8 cellular contexts compared by ENCODE assay signal in genomic region chr11:575324-575995, GRCh38. TPM values are rescaled to one million over a fixed set of nuclear protein-coding genes. Genes with fewer than 3 reads are reported as not detected.
DNase-seq lines count a peak whose midpoint lies in the region; ATAC-seq and TF ChIP-seq lines count a peak whose summit lies in the region.

No MANE protein-coding gene starts in this region.

- H3K9me2 ChIP-seq in OCI-LY7 (ENCODE audit: insufficient read depth, low read length), result no peaks in the 10 kb centered on the region

- CTCF ChIA-PET in OCI-LY7 (lab: Charles Lee; ENCODE audit: unreplicated experiment), result no interaction called here

- peak overlapping the region; percentile 67 for H3K4me3 ChIP-seq in OCI-LY7 (ENCODE audit: low read depth, low read length, poor library complexity, severe bottlenecking)
- H3K4me3 ChIP-seq in effector memory CD4-positive, alpha-beta T cell (ENCODE audit: insufficient read depth, low read depth, low read length, poor library complexity, severe bottlenecking), result peak overlapping the region; percentile 60
- H3K4me3 ChIP-seq in mucosa of stomach (ENCODE audit: low read length), result peak overlapping the region; percentile 19

- H3K4me1 ChIP-seq in OCI-LY7 (ENCODE audit: insufficient read depth, low read length, poor library complexity, severe bottlenecking) (peaks cover 38% of the 10 kb centered on the region), mucosa of stomach (ENCODE audit: control insufficient read depth, insufficient read depth, low read length) (peaks cover 46% of the 10 kb centered on the region)
- peaks cover 48% of the 10 kb centered on the region for H3K4me1 ChIP-seq in effector memory CD4-positive, alpha-beta T cell (ENCODE audit: control insufficient read depth, insufficient read depth, low read length, poor library complexity, severe bottlenecking)

- no peak for TF ChIP-seq CTCF in OCI-LY7 (conservative IDR thresholded peaks at IDR 0.05; ENCODE audit: low read length)

- peak; percentile 43 for DNase-seq in AG08395 (ENCODE audit: low spot score)
- peak; percentile 78 for DNase-seq in OCI-LY7 (ENCODE audit: low spot score)
- no peak for DNase-seq in effector memory CD4-positive, alpha-beta T cell
- no peak for DNase-seq in stimulated activated naive CD4-positive, alpha-beta T cell treated with Interleukin-2 at 50 U/mL for 16 hours (lab: John Stamatoyannopoulos, UW)
- no peak for DNase-seq in LoVo (ENCODE audit: low spot score)

- peak; percentile 45 for ATAC-seq in GM18867 (IDR thresholded peaks at IDR 0.05; ENCODE audit: unreplicated experiment)
- peak; percentile 34 for ATAC-seq in HG03439 (IDR thresholded peaks at IDR 0.05; ENCODE audit: unreplicated experiment)

- BruUV-seq in OCI-LY7 (replicated peaks; lab: Mats Ljungman, UMichigan), result no TSS peak

- H3K79me2 ChIP-seq in OCI-LY7 (ENCODE audit: insufficient read depth, low read depth, low read length), result peaks cover 37% of the 10 kb centered on the region

- H3K36me3 ChIP-seq in OCI-LY7 (ENCODE audit: insufficient read depth, low read length) (peaks cover 18% of the 10 kb centered on the region; the same call in 1 of the 2 replicates), mucosa of stomach (ENCODE audit: control insufficient read depth, insufficient read depth, low read length) (no peaks in the 10 kb centered on the region)
- no peaks in the 10 kb centered on the region for H3K36me3 ChIP-seq in effector memory CD4-positive, alpha-beta T cell (ENCODE audit: control insufficient read depth, insufficient read depth, low read length)

- H4K20me1 ChIP-seq in OCI-LY7 (ENCODE audit: insufficient read depth, low read length), result peaks cover 29% of the 10 kb centered on the region

- peak overlapping the region; percentile 27 for H2AFZ ChIP-seq in OCI-LY7 (ENCODE audit: low read length)

- no peaks in the 10 kb centered on the region for H3K27me3 ChIP-seq in effector memory CD4-positive, alpha-beta T cell (replicated peaks; ENCODE audit: control insufficient read depth, insufficient read depth, low read length, poor library complexity, severe bottlenecking)
- peaks cover 7% of the 10 kb centered on the region for H3K27me3 ChIP-seq in mucosa of stomach (ENCODE audit: control insufficient read depth, insufficient read depth, low read length)

- H3K4me2 ChIP-seq in OCI-LY7 (ENCODE audit: low read length), result peak overlapping the region; percentile 74

- POLR2A ChIA-PET in OCI-LY7 (lab: Charles Lee), result interaction anchor here (0.6 to 1.4 kb wide), 6 partner anchors 14 to 222 kb away, joined by 3 to 5 read pairs (median 3); no protein-coding TSS in a partner anchor

- H3K9me3 ChIP-seq in OCI-LY7 (ENCODE audit: low read length) (no peaks in the 10 kb centered on the region), mucosa of stomach (ENCODE audit: control insufficient read depth, low read length) (no peaks in the 10 kb centered on the region)
- no peaks in the 10 kb centered on the region for H3K9me3 ChIP-seq in effector memory CD4-positive, alpha-beta T cell (ENCODE audit: control insufficient read depth, low read length)

- intact Hi-C loops in OCI-LY7 (cut with micrococcal nuclease; ENCODE audit: unreplicated experiment), result loop anchor here (5.0 kb wide), 2 partner anchors 42 to 232 kb away; partner anchors contain the start of genes IRF7, PIDD1 and RPLP2

- peak overlapping the region; percentile 55 for H3K9ac ChIP-seq in mucosa of stomach (ENCODE audit: low read length)

- H3K27ac ChIP-seq in OCI-LY7 (ENCODE audit: low read depth, low read length, poor library complexity, severe bottlenecking), result no peak overlapping the region
- no peak overlapping the region for H3K27ac ChIP-seq in effector memory CD4-positive, alpha-beta T cell (ENCODE audit: insufficient read depth, low read length, poor library complexity, severe bottlenecking)

RNA-seq across cellular contexts. Expression of gene PHRF1, which starts 0.8 kb away (rescaled TPM):
- total RNA-seq in OCI-LY7 (2014; rRNA removed; shearing (Covaris generic)), result 23.3 and 25.6 TPM in 2 replicates
- 43.8 and 45.4 TPM in 2 replicates for total RNA-seq in OCI-LY7 (2022)

RNA-seq across cellular contexts. Expression of gene RASSF7, which starts 14.7 kb away (rescaled TPM):
- total RNA-seq in OCI-LY7 (2014; rRNA removed; shearing (Covaris generic)), result 18.0 and 22.1 TPM in 2 replicates
- 11.8 and 15.1 TPM in 2 replicates for total RNA-seq in OCI-LY7 (2022)

RNA-seq across cellular contexts. Expression of gene LMNTD2, which starts 14.9 kb away (rescaled TPM):
- 4.7 and 7.5 TPM in 2 replicates for total RNA-seq in OCI-LY7 (2014; rRNA removed; shearing (Covaris generic))
- 16.9 and 17.7 TPM in 2 replicates for total RNA-seq in OCI-LY7 (2022)

RNA-seq across cellular contexts. Expression of gene LRRC56, which starts 38.1 kb away (rescaled TPM):
- total RNA-seq in OCI-LY7 (2014; rRNA removed; shearing (Covaris generic)), result 1.2 and 1.6 TPM in 2 replicates
- 1.5 and 2.5 TPM in 2 replicates for total RNA-seq in OCI-LY7 (2022)

RNA-seq across cellular contexts. Expression of gene HRAS, which starts 40.1 kb away (rescaled TPM):
- 53.0 and 67.8 TPM in 2 replicates for total RNA-seq in OCI-LY7 (2014; rRNA removed; shearing (Covaris generic))
- total RNA-seq in OCI-LY7 (2022), result 40.1 and 46.9 TPM in 2 replicates

Comparison
In these comparisons a context has a peak if more than half of its experiments do, and no peak if none do; other contexts are left out.
1. DNase-seq: peak in AG08395 (single experiment) and OCI-LY7 (single experiment); none in effector memory CD4-positive, alpha-beta T cell (0 of 3), stimulated activated naive CD4-positive, alpha-beta T cell treated with Interleukin-2 at 50 U/mL for 16 hours (single experiment) and LoVo (single experiment).
2. Peak in every context shown above with its lines, with median percentiles within 50 percentile points of each other: H3K4me3 ChIP-seq.